In the genomic region with DNA sequence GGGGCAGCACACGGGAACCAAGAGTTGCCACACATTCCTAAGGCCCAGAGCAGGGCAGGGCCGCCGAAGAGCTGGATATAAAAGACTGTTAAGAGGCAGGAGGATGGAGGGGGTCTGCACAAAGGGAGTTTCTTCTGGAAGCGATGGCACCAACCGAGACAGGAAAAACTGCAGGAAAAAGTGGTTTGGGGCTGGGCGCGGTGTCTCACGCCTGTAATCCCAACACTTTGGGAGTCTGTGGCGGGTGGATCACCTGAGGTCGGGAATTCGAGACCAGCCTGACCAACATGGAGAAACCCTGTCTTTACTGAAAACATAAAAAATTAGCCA, we compare ENCODE assay signal across 21 cellular contexts.
"Had no signal": no experiment of that assay in that cellular context is flagged by ENCODE, and none has a peak within 500 bp of the region (broad histone marks: within the 10 kb centered on the region; RNA-seq: fewer than 3 reads in every experiment).

No MANE protein-coding gene starts in this region.

- H3K4me1 Mint-ChIP-seq: WTC11 had no signal

- H3K4me1 ChIP-seq: left ventricle myocardium inferior, testis, uterus had no signal

- H3K36me3 ChIP-seq: brain microvascular endothelial cell, left ventricle myocardium inferior, uterus had no signal

- H3K36me3 Mint-ChIP-seq: memory B cell; natural killer cell treated with Interleukin-12 subunit alpha and Interleukin-12 subunit beta and Interleukin-15 and Interleukin-18, amount 100 ng/mL, for 72 hours; WTC11 had no signal

- DNase-seq: activated effector memory CD4-positive, alpha-beta T cell treated with Interleukin-2 at 50 U/mL for 16 hours; activated naive CD4-positive, alpha-beta T cell treated with anti-CD3 and anti-CD28 coated beads, Interleukin-2, amount 50 U/mL, for 16 hours; activated T-cell treated with anti-CD3 and anti-CD28 coated beads, Interleukin-2, amount 50 U/mL, for 24 hours; aorta; brain microvascular endothelial cell; caudate nucleus; dermis blood vessel endothelial cell; effector CD8-positive, alpha-beta T cell; erythroblast; foreskin fibroblast; kidney glomerular epithelial cell; left ventricle myocardium inferior; stimulated activated CD4-positive, alpha-beta T cell treated with anti-CD3 and anti-CD28 coated beads, Interleukin-4, amount 100 ng/mL, for 1 hour; stimulated activated naive CD4-positive, alpha-beta T cell; T1000; testis; trophoblast cell; uterus had no signal

- H3K27me3 Mint-ChIP-seq: activated T-cell treated with anti-CD3 and anti-CD28 coated beads, Interleukin-2, amount 50 U/mL, for 24 hours had no signal

- H3K27ac Mint-ChIP-seq: activated T-cell treated with anti-CD3 and anti-CD28 coated beads, Interleukin-2, amount 50 U/mL, for 24 hours; memory B cell; WTC11 had no signal

- H3K4me3 ChIP-seq: left ventricle myocardium inferior, testis, uterus had no signal

- H3K27me3 ChIP-seq: brain microvascular endothelial cell, testis, uterus had no signal

- H3K27ac ChIP-seq: brain microvascular endothelial cell, left ventricle myocardium inferior, testis, uterus had no signal

- H3K4me3 Mint-ChIP-seq: activated T-cell treated with anti-CD3 and anti-CD28 coated beads, Interleukin-2, amount 50 U/mL, for 24 hours; memory B cell; natural killer cell treated with Interleukin-12 subunit alpha and Interleukin-12 subunit beta and Interleukin-15 and Interleukin-18, amount 100 ng/mL, for 72 hours; WTC11 had no signal

- H3K9me3 ChIP-seq: testis, uterus had no signal

- H3K9me3 Mint-ChIP-seq: natural killer cell treated with Interleukin-12 subunit alpha and Interleukin-12 subunit beta and Interleukin-15 and Interleukin-18, amount 100 ng/mL, for 72 hours; WTC11 had no signal

- ATAC-seq: natural killer cell treated with Interleukin-12 subunit alpha and Interleukin-12 subunit beta and Interleukin-15 and Interleukin-18, amount 100 ng/mL, for 72 hours; WTC11 had no signal
